Comparison of ENCODE assay signal across 21 cellular contexts in the genomic region with DNA sequence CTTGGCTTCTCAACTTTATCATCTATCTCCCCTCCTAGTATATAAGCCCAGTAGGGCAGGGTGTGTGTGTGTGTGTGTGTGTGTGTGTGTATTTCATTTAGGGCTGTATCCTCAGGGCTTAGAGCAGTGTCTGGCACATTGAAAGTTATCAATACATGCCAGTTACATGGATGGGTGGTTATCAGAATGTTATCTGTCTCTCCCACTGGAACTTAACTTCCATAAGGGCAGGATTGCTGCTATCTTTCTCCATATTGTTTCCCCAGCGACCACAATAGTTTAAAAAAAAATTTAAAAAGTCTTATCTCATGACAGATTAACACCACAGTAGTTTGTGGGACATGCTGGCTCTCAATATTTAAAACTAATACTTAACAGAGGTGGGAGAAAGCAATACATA.
"Had no signal": no experiment of that assay in that cellular context is flagged by ENCODE, and none has a peak within 500 bp of the region (broad histone marks: within the 10 kb centered on the region; RNA-seq: fewer than 3 reads in every experiment).

No MANE protein-coding gene starts in this region.

- DNase-seq: islet precursor cell; left ventricle myocardium inferior; midbrain; mucosa of descending colon; naive thymus-derived CD4-positive, alpha-beta T cell; ovary; right lobe of liver; stimulated activated CD4-positive, alpha-beta T cell treated with anti-CD3 and anti-CD28 coated beads, Interleukin-1b, Interleukin-23, amount 100 ng/mL, for 48 hours; stimulated activated CD4-positive, alpha-beta T cell treated with anti-CD3 and anti-CD28 coated beads, Interleukin-2, amount 100 ng/mL, for 48 hours; stimulated activated CD4-positive, alpha-beta T cell treated with anti-CD3 and anti-CD28 coated beads, Interleukin-4, amount 100 ng/mL, for 4 hours; stimulated activated CD8-positive, alpha-beta memory T cell treated with anti-CD3 and anti-CD28 coated beads, Interleukin-4, amount 100 ng/mL, for 48 hours; stimulated activated naive CD4-positive, alpha-beta T cell treated with Interleukin-2 at 50 U/mL for 16 hours; stimulated activated naive CD8-positive, alpha-beta T cell treated with anti-CD3 and anti-CD28 coated beads, Interleukin-15, amount 100 ng/mL, for 72 hours; substantia nigra; uterus had no signal

- H3K27me3 ChIP-seq: ovary, right atrium auricular region, right lobe of liver, tibial nerve, uterus had no signal

- H3K4me3 ChIP-seq: left ventricle myocardium inferior, lung, mucosa of descending colon, ovary, right atrium auricular region, right lobe of liver, smooth muscle cell, tibial nerve, uterus had no signal

- H3K27ac ChIP-seq: left ventricle myocardium inferior, ovary, right atrium auricular region, right lobe of liver, tibial nerve, uterus had no signal

- H3K36me3 ChIP-seq: left ventricle myocardium inferior, ovary, right atrium auricular region, right lobe of liver, tibial nerve, uterus had no signal

- H3K4me2 ChIP-seq: smooth muscle cell had no signal

- H3K9me3 ChIP-seq: left ventricle myocardium inferior, mucosa of descending colon, ovary, right atrium auricular region, right lobe of liver, tibial nerve, uterus had no signal

- ATAC-seq: mucosa of descending colon; naive thymus-derived CD4-positive, alpha-beta T cell; natural killer cell treated with Interleukin-12 subunit alpha and Interleukin-12 subunit beta and Interleukin-15 and Interleukin-18, amount 100 ng/mL, for 72 hours; stimulated activated memory B cell treated with anti-CD40 and anti-IgM and Interleukin-4, amounts not matched to agents 10 μg/mL and 1 μg/mL and 100 μg/mL, for 72 hours; stimulated activated naive CD8-positive, alpha-beta T cell treated with anti-CD3 and anti-CD28 coated beads, Interleukin-15, amount 100 ng/mL, for 72 hours had no signal

- H3K4me1 ChIP-seq: left ventricle myocardium inferior, right atrium auricular region, right lobe of liver, uterus had no signal
